ENCODE assay signal across 1 cellular context in the genomic region with DNA sequence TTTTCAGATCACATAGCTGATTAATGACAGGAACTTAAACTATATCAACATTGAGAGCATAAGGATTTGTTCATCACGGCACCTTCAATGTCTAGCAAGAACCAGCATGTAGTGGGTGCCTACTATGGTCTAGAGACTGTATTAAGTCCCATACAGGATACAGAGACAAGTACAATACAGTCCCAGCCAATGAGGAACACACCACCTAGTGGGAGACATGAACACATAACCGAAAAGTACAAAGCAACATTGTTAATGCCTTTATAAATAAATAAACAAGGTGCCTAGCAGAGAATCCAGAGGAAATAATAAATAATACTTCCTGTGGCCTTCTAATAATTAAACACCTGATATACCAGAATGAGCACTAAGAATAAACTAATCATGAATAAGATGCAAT.
TF ChIP-seq lines count a peak whose summit lies in the region.

No MANE protein-coding gene starts in this region.

TF ChIP-seq in GM12878, 131 proteins besides CTCF, POLR2A, EP300 and RAD21 (continued from another document):
- TF ChIP-seq SMC3 (IDR thresholded peaks at IDR 0.05; ENCODE audit: borderline replicate concordance, low read length) = peak; percentile 63; the same call in 1 of the 2 replicates
- no peak for TF ChIP-seq ZSCAN29 (IDR thresholded peaks at IDR 0.05)
- TF ChIP-seq YY1 (IDR thresholded peaks at IDR 0.05; ENCODE audit: low read depth, low read length) = no peak
TF ChIP-seq in GM12878: peak in this region for 1.
